ENCODE assay signal across 11 cellular contexts in genomic region chr9:31302620-31303418, GRCh38.
DNase-seq lines count a peak whose midpoint lies in the region; ATAC-seq and TF ChIP-seq lines count a peak whose summit lies in the region.
"Had no signal": no experiment of that assay in that cellular context is flagged by ENCODE, and none has a peak within 500 bp of the region (broad histone marks: within the 10 kb centered on the region; RNA-seq: fewer than 3 reads in every experiment).

No MANE protein-coding gene starts in this region.

- H3K79me2 ChIP-seq in hepatocyte = no peaks in the 10 kb centered on the region

- 70% methylated on average over 4 of the region's 4 CpGs for WGBS in hepatocyte (ENCODE audit: low lambda C conversion rate, missing lambda C conversion rate)

- H3K4me3 ChIP-seq in upper lobe of right lung (no peak overlapping the region), hepatocyte (no peak overlapping the region)
- H3K4me3 ChIP-seq: dorsolateral prefrontal cortex, uterus had no signal

- H3K27ac ChIP-seq in upper lobe of right lung (no peak overlapping the region), hepatocyte (no peak overlapping the region)
- H3K27ac ChIP-seq: dorsolateral prefrontal cortex, uterus had no signal

- H3K27me3 Mint-ChIP-seq in activated CD4-positive, alpha-beta T cell treated with anti-CD3 and anti-CD28 coated beads, Interleukin-2, amount 10 ng/mL, durations not matched to agents 24 days and 14 days = no peaks in the 10 kb centered on the region
- H3K27me3 Mint-ChIP-seq in memory B cell = no peaks in the 10 kb centered on the region

- TF ChIP-seq CTCF in upper lobe of right lung (IDR thresholded peaks at IDR 0.05) (no peak), hepatocyte (IDR thresholded peaks at IDR 0.05; ENCODE audit: poor library complexity) (no peak)

- H3K4me1 ChIP-seq in upper lobe of right lung (peaks cover 6% of the 10 kb centered on the region), hepatocyte (ENCODE audit: insufficient read depth) (no peaks in the 10 kb centered on the region)
- H3K4me1 ChIP-seq: uterus had no signal

- peaks cover 4% of the 10 kb centered on the region for H3K9me3 Mint-ChIP-seq in activated CD4-positive, alpha-beta T cell treated with anti-CD3 and anti-CD28 coated beads, Interleukin-2, amount 10 ng/mL, durations not matched to agents 24 days and 14 days
- H3K9me3 Mint-ChIP-seq in memory B cell = no peaks in the 10 kb centered on the region

- H3K27me3 ChIP-seq in upper lobe of right lung (no peaks in the 10 kb centered on the region), hepatocyte (no peaks in the 10 kb centered on the region)
- H3K27me3 ChIP-seq: dorsolateral prefrontal cortex, uterus had no signal

- no peaks in the 10 kb centered on the region for H3K36me3 Mint-ChIP-seq in activated CD4-positive, alpha-beta T cell treated with anti-CD3 and anti-CD28 coated beads, Interleukin-2, amount 10 ng/mL, durations not matched to agents 24 days and 14 days (ENCODE audit: low read depth)
- H3K36me3 Mint-ChIP-seq in memory B cell = no peaks in the 10 kb centered on the region

- H3K36me3 ChIP-seq in upper lobe of right lung (no peaks in the 10 kb centered on the region), hepatocyte (replicated peaks; ENCODE audit: insufficient read depth, low read depth) (no peaks in the 10 kb centered on the region)
- H3K36me3 ChIP-seq: uterus had no signal

- H3K4me3 Mint-ChIP-seq in activated CD4-positive, alpha-beta T cell treated with anti-CD3 and anti-CD28 coated beads, Interleukin-2, amount 10 ng/mL, durations not matched to agents 24 days and 14 days = peak overlapping the region; percentile 8
- peak overlapping the region; percentile 24 for H3K4me3 Mint-ChIP-seq in memory B cell

- intact Hi-C loops in activated CD4-positive, alpha-beta T cell treated with anti-CD3 and anti-CD28 coated beads, Interleukin-2, amount 10 ng/mL, durations not matched to agents 24 days and 14 days (cut with micrococcal nuclease) = loop anchor here (5.0 kb wide), 1 partner anchor 44 kb away; no protein-coding TSS in a partner anchor
- intact Hi-C loops in upper lobe of right lung (cut with DNase I) = no loop called here

- H3K9me3 ChIP-seq in upper lobe of right lung = no peaks in the 10 kb centered on the region
- H3K9me3 ChIP-seq in hepatocyte (ENCODE audit: low read depth) = no peaks in the 10 kb centered on the region
- H3K9me3 ChIP-seq: uterus had no signal

- ATAC-seq in GM21619 (IDR thresholded peaks at IDR 0.05; ENCODE audit: unreplicated experiment) (peak; percentile 67), HG03378 (IDR thresholded peaks at IDR 0.05; ENCODE audit: unreplicated experiment) (peak; percentile 84), memory B cell (ENCODE audit: low read depth) (peak; percentile 81), upper lobe of right lung (no peak)

- no peaks in the 10 kb centered on the region for H3K9me2 ChIP-seq in hepatocyte (replicated peaks; ENCODE audit: insufficient read depth)

- no peaks in the 10 kb centered on the region for H4K20me1 ChIP-seq in hepatocyte (ENCODE audit: insufficient read depth, poor library complexity, severe bottlenecking)

- peaks cover 13% of the 10 kb centered on the region for H3K4me1 Mint-ChIP-seq in activated CD4-positive, alpha-beta T cell treated with anti-CD3 and anti-CD28 coated beads, Interleukin-2, amount 10 ng/mL, durations not matched to agents 24 days and 14 days
- H3K4me1 Mint-ChIP-seq in memory B cell = peaks cover 18% of the 10 kb centered on the region

- H2AFZ ChIP-seq in hepatocyte = no peak overlapping the region

- H3K4me2 ChIP-seq in hepatocyte = no peak overlapping the region

- no peak overlapping the region for H3K27ac Mint-ChIP-seq in activated CD4-positive, alpha-beta T cell treated with anti-CD3 and anti-CD28 coated beads, Interleukin-2, amount 10 ng/mL, durations not matched to agents 24 days and 14 days
- H3K27ac Mint-ChIP-seq in memory B cell = no peak overlapping the region

- no peak for DNase-seq in activated CD4-positive, alpha-beta T cell treated with anti-CD3 and anti-CD28 coated beads, Interleukin-2, amount 10 ng/mL, durations not matched to agents 24 days and 14 days
- no peak for DNase-seq in activated CD4-positive, alpha-beta T cell treated with anti-CD3 and anti-CD28 coated beads for 1 hour
- no peak for DNase-seq in memory B cell (ENCODE audit: low spot score in 2 of 2)
- DNase-seq in SW480 (ENCODE audit: low spot score) = no peak
- DNase-seq in upper lobe of right lung = no peak
- DNase-seq in hepatocyte (ENCODE audit: low spot score) = no peak
- DNase-seq: dorsolateral prefrontal cortex; stimulated activated CD4-positive, alpha-beta T cell treated with anti-CD3 and anti-CD28 coated beads, Interleukin-4, amount 100 ng/mL, for 24 hours; uterus had no signal
